ENCODE assay signal across 10 cellular contexts in the genomic region with DNA sequence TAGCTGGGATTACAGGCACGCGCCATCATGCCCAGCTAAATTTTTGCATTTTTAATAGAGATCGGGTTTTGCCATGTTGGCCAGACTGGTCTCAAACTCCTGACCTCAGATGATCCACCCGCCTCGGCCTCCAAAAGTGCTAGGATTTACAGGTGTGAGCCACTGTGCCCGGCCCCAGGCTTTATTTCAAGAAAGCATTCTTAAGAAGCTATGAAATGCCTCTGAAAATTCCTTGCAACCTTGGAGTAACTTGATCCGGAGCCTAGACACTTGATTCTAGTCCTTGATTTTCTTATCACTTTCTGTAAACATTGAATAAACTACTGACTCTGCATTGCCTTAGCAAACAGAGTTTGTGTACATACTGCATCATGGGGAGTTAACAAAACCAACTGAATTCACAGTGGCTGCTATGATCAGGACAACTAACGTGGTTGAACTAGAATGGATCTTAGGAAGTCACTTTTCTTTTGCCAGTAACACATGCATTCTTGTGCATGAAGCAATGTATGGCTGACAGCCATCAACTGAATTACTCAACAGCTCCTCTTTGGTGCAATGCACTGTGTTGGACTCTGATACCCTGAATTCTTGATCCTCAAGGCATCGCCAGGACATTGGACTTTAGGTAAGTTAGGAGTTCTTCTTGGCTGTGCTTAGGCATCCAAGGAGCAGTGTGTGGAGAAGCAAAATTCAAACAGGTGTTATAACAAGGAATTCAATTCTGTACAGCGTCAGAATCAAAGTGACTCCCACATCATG.
DNase-seq lines count a peak whose midpoint lies in the region; ATAC-seq and TF ChIP-seq lines count a peak whose summit lies in the region.
"Had no signal": no experiment of that assay in that cellular context is flagged by ENCODE, and none has a peak within 500 bp of the region (broad histone marks: within the 10 kb centered on the region; RNA-seq: fewer than 3 reads in every experiment).

No MANE protein-coding gene starts in this region.

- no peaks in the 10 kb centered on the region for H3K36me3 ChIP-seq in mucosa of descending colon (ENCODE audit: low read depth)

- ATAC-seq in mucosa of descending colon (peak; percentile 89), HG03571 (IDR thresholded peaks at IDR 0.05; ENCODE audit: unreplicated experiment) (no peak)

- H3K4me1 Mint-ChIP-seq in chondrocyte (ENCODE audit: low read depth): peaks cover 59% of the 10 kb centered on the region

- no peaks in the 10 kb centered on the region for H3K9me3 Mint-ChIP-seq in chondrocyte (ENCODE audit: low read depth)

- H3K36me3 Mint-ChIP-seq in chondrocyte (ENCODE audit: low read depth): no peaks in the 10 kb centered on the region

- H3K4me3 ChIP-seq in mucosa of descending colon: no peak overlapping the region

- TF ChIP-seq CTCF in chondrocyte (IDR thresholded peaks at IDR 0.05) (no peak), mucosa of descending colon (IDR thresholded peaks at IDR 0.05) (no peak)

- H3K4me3 Mint-ChIP-seq in chondrocyte (ENCODE audit: unreplicated experiment): no peak overlapping the region

- no peaks in the 10 kb centered on the region for H3K9me3 ChIP-seq in mucosa of descending colon

- peak overlapping the region; percentile 61 for H3K27ac Mint-ChIP-seq in chondrocyte (ENCODE audit: unreplicated experiment)

- intact Hi-C loops in mucosa of descending colon (cut with DNase I, micrococcal nuclease): no loop called here

- no peaks in the 10 kb centered on the region for H3K27me3 Mint-ChIP-seq in chondrocyte (ENCODE audit: low read depth)

- DNase-seq in AG08395 (ENCODE audit: low spot score) (peak; percentile 50), M059J (ENCODE audit: low read depth) (peak; percentile 95), chondrocyte (ENCODE audit: low spot score) (no peak), mucosa of descending colon (peak in 1 of 3 donors; percentile 64), T-helper 1 cell (no peak), epidermal melanocyte (ENCODE audit: insufficient read length, low spot score) (no peak)
- no peak for DNase-seq in activated CD4-positive, CD25-positive, alpha-beta regulatory T cell treated with anti-CD3 and anti-CD28 coated beads, Interleukin-2, amount 50 U/mL, for 72 hours
- DNase-seq: activated CD4-positive, CD25-positive, alpha-beta regulatory T cell; NCI-H2171 had no signal

- peaks cover 22% of the 10 kb centered on the region for H3K4me1 ChIP-seq in mucosa of descending colon (ENCODE audit: low read depth)

Comparison
In these comparisons a context has a peak if more than half of its experiments do, and no peak if none do; other contexts are left out.
1. DNase-seq: peak in AG08395 (single experiment) and M059J (single experiment); none in chondrocyte (single experiment), T-helper 1 cell (0 of 5), activated CD4-positive, CD25-positive, alpha-beta regulatory T cell treated with anti-CD3 and anti-CD28 coated beads, Interleukin-2, amount 50 U/mL, for 72 hours (single experiment) and epidermal melanocyte (single experiment).